ENCODE assay signal across 22 cellular contexts in genomic region chr6:53624491-53624890, GRCh38. TPM values are rescaled to one million over a fixed set of nuclear protein-coding genes. Genes with fewer than 3 reads are reported as not detected.
DNase-seq lines count a peak whose midpoint lies in the region; ATAC-seq, FAIRE-seq and TF ChIP-seq lines count a peak whose summit lies in the region.
"Had no signal": no experiment of that assay in that cellular context is flagged by ENCODE, and none has a peak within 500 bp of the region (broad histone marks: within the 10 kb centered on the region; RNA-seq: fewer than 3 reads in every experiment).

No MANE protein-coding gene starts in this region.

- no peak for TF ChIP-seq EP300 in ovary (IDR thresholded peaks at IDR 0.05)

- peak; percentile 25 for FAIRE-seq in D721Med (lab: Jason Lieb, UNC)
- FAIRE-seq: urothelium cell line had no signal

- ATAC-seq in HCT116: no peak
- peak; percentile 56 to 60 for ATAC-seq in lower lobe of right lung
- ATAC-seq in HG02610 (IDR thresholded peaks at IDR 0.05; ENCODE audit: unreplicated experiment): no peak
- ATAC-seq: activated T-cell treated with anti-CD3 and anti-CD28 coated beads, Interleukin-2, amount 50 U/mL, for 4 hours; heart right ventricle; stimulated activated naive B cell treated with anti-CD40 and anti-IgM and Interleukin-4, amounts not matched to agents 10 μg/mL and 1 μg/mL and 100 μg/mL, for 72 hours had no signal

- H3K27ac ChIP-seq in HCT116 (ENCODE audit: low read depth, low read length) (no peak overlapping the region), lower lobe of right lung (no peak overlapping the region), ovary (no peak overlapping the region)
- H3K27ac ChIP-seq: heart right ventricle, suprapubic skin had no signal

- H3K4me1 ChIP-seq in HCT116 (ENCODE audit: control insufficient read depth in 1 of 2, insufficient read depth in 2 of 2, low read length in 2 of 2) (peaks cover 0 to 5% of the 10 kb centered on the region in 2 experiments; a peak in 1 of 4 replicates), lower lobe of right lung (peaks cover 15% of the 10 kb centered on the region), ovary (ENCODE audit: insufficient read depth) (no peaks in the 10 kb centered on the region)

- no peak for DNase-seq in D721Med (ENCODE audit: insufficient read length, low spot score)
- DNase-seq in HCT116 (ENCODE audit: low read depth, low spot score): no peak
- DNase-seq in NCI-H2227 (lab: John Stamatoyannopoulos, UW; ENCODE audit: unreplicated experiment): peak; percentile 77
- no peak for DNase-seq in lower lobe of right lung
- DNase-seq in SIG-M5 (lab: John Stamatoyannopoulos, UW): no peak
- no peak for DNase-seq in ovary
- DNase-seq: activated CD4-positive, alpha-beta T cell treated with anti-CD3 and anti-CD28 coated beads for 48 hours; activated T-cell treated with anti-CD3 and anti-CD28 coated beads, Interleukin-2, amount 50 U/mL, for 4 hours; adrenal gland; effector CD8-positive, alpha-beta T cell; erythroblast; heart right ventricle; IMR-90; nucleus accumbens; SK-N-SH; stimulated activated CD4-positive, alpha-beta T cell treated with anti-CD3 and anti-CD28 coated beads, Interleukin-4, amount 100 ng/mL, for 1 hour; stimulated activated naive B cell treated with anti-CD40 and anti-IgM and Interleukin-4, amounts not matched to agents 10 μg/mL and 1 μg/mL and 100 μg/mL, for 72 hours had no signal

- no peak for TF ChIP-seq POLR2A in HCT116 (IDR thresholded peaks at IDR 0.05; ENCODE audit: borderline replicate concordance, extremely low read depth, insufficient read depth, insufficient read length)
- no peak for TF ChIP-seq POLR2A in ovary (IDR thresholded peaks at IDR 0.05)

- H3K36me3 ChIP-seq in HCT116 (ENCODE audit: control insufficient read depth in 1 of 2, insufficient read depth in 2 of 2, low read length in 2 of 2) (no peaks in the 10 kb centered on the region), lower lobe of right lung (no peaks in the 10 kb centered on the region), ovary (no peaks in the 10 kb centered on the region)
- H3K36me3 ChIP-seq: adrenal gland; BLaER1 treated with 17β-estradiol and CSF1 and Interleukin-3, amounts not matched to agents 10 nM and 100 nM; heart right ventricle; suprapubic skin had no signal

- CTCF ChIA-PET in HCT116 (lab: Charles Lee): interaction anchor here (1.3 kb wide), 1 partner anchor 9 kb away, joined by 3 read pairs; no protein-coding TSS in a partner anchor

- H3K4me3 ChIP-seq in HCT116 (replicated peaks in 1 of 2; ENCODE audit: low read depth in 1 of 2, low read length in 2 of 2): no peak overlapping the region
- no peak overlapping the region for H3K4me3 ChIP-seq in lower lobe of right lung
- no peak overlapping the region for H3K4me3 ChIP-seq in ovary
- H3K4me3 ChIP-seq: adrenal gland; BLaER1 treated with 17β-estradiol and CSF1 and Interleukin-3, amounts not matched to agents 10 nM and 100 nM; heart right ventricle; suprapubic skin had no signal

- H2AFZ ChIP-seq in HCT116 (ENCODE audit: low read depth, low read length, poor library complexity, severe bottlenecking): peak overlapping the region; percentile 20

- no peak for TF ChIP-seq RAD21 in HCT116 (IDR thresholded peaks at IDR 0.05; ENCODE audit: low read depth)

- no peak overlapping the region for H3K4me2 ChIP-seq in HCT116 (ENCODE audit: low read length)
- H3K4me2 ChIP-seq: SK-N-SH had no signal

- no peaks in the 10 kb centered on the region for H4K20me1 ChIP-seq in HCT116 (ENCODE audit: insufficient read depth)
- H4K20me1 ChIP-seq: BLaER1 treated with 17β-estradiol and CSF1 and Interleukin-3, amounts not matched to agents 10 nM and 100 nM had no signal

- H3K9me3 ChIP-seq in HCT116 (ENCODE audit: control insufficient read depth in 1 of 2, insufficient read depth in 1 of 2, low read depth in 1 of 2, low read length in 2 of 2) (no peaks in the 10 kb centered on the region), lower lobe of right lung (no peaks in the 10 kb centered on the region), ovary (no peaks in the 10 kb centered on the region)
- H3K9me3 ChIP-seq: adrenal gland; BLaER1 treated with 17β-estradiol and CSF1 and Interleukin-3, amounts not matched to agents 10 nM and 100 nM; heart right ventricle; SK-N-SH; suprapubic skin had no signal

- WGBS in ovary, 3 donors: 55 to 77% (median 56%) methylated on average over 2 of the region's 2 CpGs

- intact Hi-C loops in HCT116 (cut with micrococcal nuclease) (no loop called here), lower lobe of right lung (cut with DNase I) (no loop called here), ovary (cut with DNase I) (no loop called here)

- H3K27me3 ChIP-seq in HCT116 (ENCODE audit: insufficient read depth, low read length): no peaks in the 10 kb centered on the region
- H3K27me3 ChIP-seq in lower lobe of right lung (ENCODE audit: low read depth): peaks cover 6% of the 10 kb centered on the region
- no peaks in the 10 kb centered on the region for H3K27me3 ChIP-seq in ovary
- H3K27me3 ChIP-seq: adrenal gland; BLaER1 treated with 17β-estradiol and CSF1 and Interleukin-3, amounts not matched to agents 10 nM and 100 nM; suprapubic skin had no signal

- TF ChIP-seq CTCF in D721Med (IDR thresholded peaks at IDR 0.05; ENCODE audit: insufficient read depth, missing control alignments): no peak
- TF ChIP-seq CTCF in HCT116 (IDR thresholded peaks at IDR 0.05 in 2 of 3, conservative IDR thresholded peaks at IDR 0.05 in 1 of 3; ENCODE audit: borderline replicate concordance in 1 of 3, insufficient read depth in 1 of 3, low read depth in 2 of 3, low read length in 2 of 3): no peak
- no peak for TF ChIP-seq CTCF in lower lobe of right lung (IDR thresholded peaks at IDR 0.05)
- TF ChIP-seq CTCF in ovary (IDR thresholded peaks at IDR 0.05): no peak

- H3K9me2 ChIP-seq in HCT116 (ENCODE audit: insufficient read depth): no peaks in the 10 kb centered on the region
- H3K9me2 ChIP-seq: SK-N-SH had no signal

- POLR2A ChIA-PET in HCT116 (lab: Charles Lee): no interaction called here

- no peaks in the 10 kb centered on the region for H3K79me2 ChIP-seq in HCT116 (ENCODE audit: insufficient read depth, low read length)

- H3K9ac ChIP-seq in HCT116 (ENCODE audit: low read length): no peak overlapping the region
- H3K9ac ChIP-seq: BLaER1 treated with 17β-estradiol and CSF1 and Interleukin-3, amounts not matched to agents 10 nM and 100 nM; SK-N-SH had no signal

- RAD21 ChIA-PET in HCT116 (lab: Charles Lee; ENCODE audit: low non-redundant PET in 1 of 2, low total read pairs in 2 of 2, uncharacterized antibody in 2 of 2, unreplicated experiment in 2 of 2): no interaction called here

- no TSS peak for BruUV-seq in HCT116 (replicated peaks; lab: Mats Ljungman, UMichigan)

TF ChIP-seq in HCT116, 20 proteins besides CTCF, POLR2A, EP300 and RAD21:
- TF ChIP-seq MAX (IDR thresholded peaks at IDR 0.05) (no peak), ATF3 (IDR thresholded peaks at IDR 0.05) (no peak), CBX3 (IDR thresholded peaks at IDR 0.05; ENCODE audit: low read depth) (no peak), ZBTB33 (IDR thresholded peaks at IDR 0.05; ENCODE audit: extremely low read depth, insufficient replicate concordance, low read length) (no peak)

RNA-seq across cellular contexts. Expression of gene KLHL31, which starts 41.1 kb away (rescaled TPM):
- total RNA-seq in HCT116 (2021; ENCODE audit: unreplicated experiment): 0.57 TPM
- 0.24 and 0.30 TPM in 2 replicates for polyA plus RNA-seq in HCT116 (2012)
- total RNA-seq in lower lobe of right lung: 0.62 TPM
- 1 to 10 TPM in 1 of 7 donors, under 1 TPM in 6; 0.12 to 2.0 (median 0.76) TPM for total RNA-seq in ovary
- polyA plus RNA-seq in ovary: under 1 TPM; 0.08 to 0.27 TPM
- total RNA-seq: IMR-90, RPMI7951 had no signal
- polyA plus RNA-seq: SK-N-SH had no signal

Comparison
In these comparisons a context has a peak if more than half of its experiments do, and no peak if none do; other contexts are left out.
1. ATAC-seq: peak in lower lobe of right lung (2 of 2); none in HCT116 (single experiment) and HG02610 (single experiment).